Comparison of ENCODE assay signal across 8 cellular contexts in genomic region chr10:100009793-100010676, GRCh38. TPM values are rescaled to one million over a fixed set of nuclear protein-coding genes. Genes with fewer than 3 reads are reported as not detected.
DNase-seq lines count a peak whose midpoint lies in the region; ATAC-seq and TF ChIP-seq lines count a peak whose summit lies in the region.

Gene DNMBP (minus strand): TSS chr10:100009947. CDS start chr10:99972124, 37,823 bp downstream.

- H3K9me3 ChIP-seq in CD4-positive, CD25-positive, alpha-beta regulatory T cell (ENCODE audit: control insufficient read depth in 2 of 2, low read length in 2 of 2), result no peaks in the 10 kb centered on the region
- H3K9me3 ChIP-seq in NT2/D1 (ENCODE audit: insufficient read depth, low read length) (no peaks in the 10 kb centered on the region), mucosa of descending colon (no peaks in the 10 kb centered on the region)

- H3K9ac ChIP-seq in NT2/D1 (ENCODE audit: insufficient read length, low read depth), result peak within 1 kb of the TSS; percentile 88

- H3K4me1 Mint-ChIP-seq in CD4-positive, CD25-positive, alpha-beta regulatory T cell, result peaks cover 9 to 50% (median 24%) of the 10 kb centered on the region in 4 donors

- peak within 1 kb of the TSS; percentile 85 for H3K4me3 ChIP-seq in CD4-positive, CD25-positive, alpha-beta regulatory T cell (ENCODE audit: low read depth, low read length)
- H3K4me3 ChIP-seq in NT2/D1 (ENCODE audit: insufficient read length, low read depth) (peak within 1 kb of the TSS; percentile 78), mucosa of descending colon (peak within 1 kb of the TSS; percentile 37)

- peaks cover 2% of the 10 kb centered on the region for H3K27me3 ChIP-seq in CD4-positive, CD25-positive, alpha-beta regulatory T cell (ENCODE audit: control insufficient read depth, insufficient read depth, low read length)
- H3K27me3 ChIP-seq in NT2/D1 (ENCODE audit: insufficient read depth, insufficient read length), result peaks cover 18% of the 10 kb centered on the region

- no peaks in the 10 kb centered on the region for H3K36me3 ChIP-seq in CD4-positive, CD25-positive, alpha-beta regulatory T cell (ENCODE audit: control insufficient read depth, insufficient read depth, low read length)
- no peaks in the 10 kb centered on the region for H3K36me3 ChIP-seq in NT2/D1 (ENCODE audit: insufficient read depth, insufficient read length, low read length)
- no peaks in the 10 kb centered on the region for H3K36me3 ChIP-seq in mucosa of descending colon (ENCODE audit: low read depth)

- H3K4me1 ChIP-seq in CD4-positive, CD25-positive, alpha-beta regulatory T cell (ENCODE audit: control insufficient read depth, insufficient read depth, low read length, poor library complexity, severe bottlenecking), result peaks cover 18% of the 10 kb centered on the region
- peaks cover 5% of the 10 kb centered on the region for H3K4me1 ChIP-seq in NT2/D1 (ENCODE audit: insufficient read depth, insufficient read length)
- peaks cover 11% of the 10 kb centered on the region for H3K4me1 ChIP-seq in mucosa of descending colon (ENCODE audit: low read depth)

- H3K36me3 Mint-ChIP-seq in CD4-positive, CD25-positive, alpha-beta regulatory T cell, result no peaks in the 10 kb centered on the region

- TF ChIP-seq CTCF in mucosa of descending colon (IDR thresholded peaks at IDR 0.05), result peak; percentile 55

- intact Hi-C loops in mucosa of descending colon (cut with DNase I, micrococcal nuclease), result no loop called here

- peak; percentile 91 to 93 for ATAC-seq in CD4-positive, CD25-positive, alpha-beta regulatory T cell (ENCODE audit: low read depth in 2 of 2)
- ATAC-seq in HG03432 (IDR thresholded peaks at IDR 0.05; ENCODE audit: unreplicated experiment) (peak; percentile 79), mucosa of descending colon (peak; percentile 94)

- H3K9me3 Mint-ChIP-seq in CD4-positive, CD25-positive, alpha-beta regulatory T cell, result peaks cover 0 to 1% (median 0%) of the 10 kb centered on the region in 7 donors

- H3K4me3 Mint-ChIP-seq in CD4-positive, CD25-positive, alpha-beta regulatory T cell, result peak within 1 kb of the TSS; percentile 86 to 97 (median 92)

- DNase-seq in CD4-positive, CD25-positive, alpha-beta regulatory T cell, result peak; percentile 61 to 89 (median 73)
- DNase-seq in GM19238 (ENCODE audit: insufficient read length, low spot score) (peak; percentile 85), NT2/D1 (ENCODE audit: low read depth, low spot score) (peak; percentile 64), activated T-cell treated with anti-CD3 and anti-CD28 coated beads for 24 hours (ENCODE audit: low read depth) (peak; percentile 77), epithelial cell of prostate (ENCODE audit: low read depth, low spot score) (no peak), mucosa of descending colon (peak; percentile 85 to 89 (median 85))
- peak; percentile 57 to 63 for DNase-seq in stimulated activated CD8-positive, alpha-beta memory T cell treated with anti-CD3 and anti-CD28 coated beads, Interleukin-4, amount 100 ng/mL, for 1 hour (ENCODE audit: low read depth in 2 of 2, low spot score in 1 of 2)

- peaks cover 35% of the 10 kb centered on the region for H3K27me3 Mint-ChIP-seq in CD4-positive, CD25-positive, alpha-beta regulatory T cell

- H3K27ac Mint-ChIP-seq in CD4-positive, CD25-positive, alpha-beta regulatory T cell, result peak within 1 kb of the TSS; percentile 52 to 92 (median 91)

- H3K27ac ChIP-seq in CD4-positive, CD25-positive, alpha-beta regulatory T cell (ENCODE audit: insufficient read depth, low read length, poor library complexity, severe bottlenecking), result peak within 1 kb of the TSS; percentile 8
- peak within 1 kb of the TSS; percentile 93 for H3K27ac ChIP-seq in epithelial cell of prostate

RNA-seq across cellular contexts. Expression of gene DNMBP, which starts in this region (rescaled TPM):
- 2.4 TPM for total RNA-seq in CD4-positive, CD25-positive, alpha-beta regulatory T cell
- under 1 TPM; 0.22 to 0.82 (median 0.61) TPM for polyA plus RNA-seq in CD4-positive, CD25-positive, alpha-beta regulatory T cell
- total RNA-seq in mucosa of descending colon, result 10 to 100 TPM; 37.1 to 60.0 (median 48.3) TPM

Comparison
In these comparisons a context has a peak if more than half of its experiments do, and no peak if none do; other contexts are left out.
1. RNA of gene DNMBP (total RNA-seq): 37.1 to 60.0 TPM in mucosa of descending colon; 2.4 TPM in CD4-positive, CD25-positive, alpha-beta regulatory T cell (single experiment); every median in the first group is over 10 times any median in the second.
2. Peak in every context shown above with its lines, with median percentiles within 50 percentile points of each other: ATAC-seq and H3K4me3 ChIP-seq.